ENCODE assay signal across 17 cellular contexts in the genomic region with DNA sequence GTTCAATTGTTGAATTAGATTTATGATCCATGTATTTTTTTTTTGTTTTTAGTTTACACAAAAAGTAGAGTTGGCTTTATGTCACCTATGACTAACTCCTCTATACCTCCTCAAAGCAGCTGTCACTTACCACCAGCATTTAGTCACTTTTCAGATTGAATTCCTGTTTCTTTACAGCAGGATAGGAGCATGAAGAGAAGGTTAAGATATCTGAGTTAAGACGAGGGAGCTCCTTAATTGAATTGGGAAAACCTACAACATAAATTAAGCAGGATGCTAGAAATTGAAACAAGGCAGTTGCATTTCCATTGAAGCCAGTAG.
DNase-seq lines count a peak whose midpoint lies in the region; ATAC-seq and TF ChIP-seq lines count a peak whose summit lies in the region.
"Had no signal": no experiment of that assay in that cellular context is flagged by ENCODE, and none has a peak within 500 bp of the region (broad histone marks: within the 10 kb centered on the region; RNA-seq: fewer than 3 reads in every experiment).

No MANE protein-coding gene starts in this region.

- H3K27ac Mint-ChIP-seq in activated naive CD4-positive, alpha-beta T cell treated with anti-CD3 and anti-CD28 coated beads, Interleukin-2, amount 10 ng/mL, durations not matched to agents 7 days and 5 days, result peak overlapping the region; percentile 55
- peak overlapping the region; percentile 87 for H3K27ac Mint-ChIP-seq in chondrocyte (ENCODE audit: unreplicated experiment)

- H3K4me3 Mint-ChIP-seq in activated naive CD4-positive, alpha-beta T cell treated with anti-CD3 and anti-CD28 coated beads, Interleukin-2, amount 10 ng/mL, durations not matched to agents 7 days and 5 days, result no peak overlapping the region
- H3K4me3 Mint-ChIP-seq in chondrocyte (ENCODE audit: unreplicated experiment), result peak overlapping the region; percentile 59

- no peak overlapping the region; the same call in 1 of the 2 replicates for H3K4me3 ChIP-seq in SJCRH30
- no peak overlapping the region for H3K4me3 ChIP-seq in smooth muscle cell
- H3K4me3 ChIP-seq in left ventricle myocardium inferior, result no peak overlapping the region
- no peak overlapping the region for H3K4me3 ChIP-seq in effector memory CD4-positive, alpha-beta T cell (ENCODE audit: insufficient read depth, low read depth, low read length, poor library complexity, severe bottlenecking)
- H3K4me3 ChIP-seq: left lung, prostate gland had no signal

- no peaks in the 10 kb centered on the region for H3K79me2 ChIP-seq in smooth muscle cell (ENCODE audit: low read depth)

- H3K27ac ChIP-seq in SJCRH30 (peak overlapping the region; percentile 26), smooth muscle cell (ENCODE audit: low read depth) (peak overlapping the region; percentile 71), left ventricle myocardium inferior (replicated peaks) (no peak overlapping the region)
- no peak overlapping the region for H3K27ac ChIP-seq in effector memory CD4-positive, alpha-beta T cell (ENCODE audit: insufficient read depth, low read length, poor library complexity, severe bottlenecking)
- H3K27ac ChIP-seq: breast epithelium, foreskin keratinocyte, left lung, prostate gland, RWPE1 had no signal

- H3K36me3 Mint-ChIP-seq in activated naive CD4-positive, alpha-beta T cell treated with anti-CD3 and anti-CD28 coated beads, Interleukin-2, amount 10 ng/mL, durations not matched to agents 7 days and 5 days, result peaks cover 10% of the 10 kb centered on the region
- no peaks in the 10 kb centered on the region for H3K36me3 Mint-ChIP-seq in chondrocyte (ENCODE audit: low read depth)

- no peaks in the 10 kb centered on the region for H3K36me3 ChIP-seq in SJCRH30
- H3K36me3 ChIP-seq in smooth muscle cell (ENCODE audit: low read depth), result no peaks in the 10 kb centered on the region
- no peaks in the 10 kb centered on the region for H3K36me3 ChIP-seq in left ventricle myocardium inferior
- no peaks in the 10 kb centered on the region for H3K36me3 ChIP-seq in effector memory CD4-positive, alpha-beta T cell (ENCODE audit: control insufficient read depth, insufficient read depth, low read length)
- H3K36me3 ChIP-seq: breast epithelium, left lung, prostate gland had no signal

- WGBS in smooth muscle cell (ENCODE audit: low lambda C conversion rate), result 67% methylated on average over 1 of the region's 1 CpG

- intact Hi-C loops in left ventricle myocardium inferior (cut with micrococcal nuclease), result no loop called here

- H3K27me3 ChIP-seq in SJCRH30 (no peaks in the 10 kb centered on the region), smooth muscle cell (ENCODE audit: low read depth) (no peaks in the 10 kb centered on the region), left ventricle myocardium inferior (ENCODE audit: low read depth) (no peaks in the 10 kb centered on the region)
- no peaks in the 10 kb centered on the region for H3K27me3 ChIP-seq in effector memory CD4-positive, alpha-beta T cell (replicated peaks; ENCODE audit: control insufficient read depth, insufficient read depth, low read length, poor library complexity, severe bottlenecking)
- H3K27me3 ChIP-seq: breast epithelium, foreskin keratinocyte, left lung had no signal

- CTCF ChIA-PET in activated naive CD4-positive, alpha-beta T cell treated with anti-CD3 and anti-CD28 coated beads, Interleukin-2, amount 10 ng/mL, durations not matched to agents 7 days and 5 days (lab: Charles Lee), result interaction anchor here (0.7 kb wide), 1 partner anchor 104 kb away, joined by 3 read pairs; no protein-coding TSS in a partner anchor

- H3K9me3 ChIP-seq in SJCRH30 (replicated peaks) (no peaks in the 10 kb centered on the region), smooth muscle cell (replicated peaks; ENCODE audit: low read depth) (no peaks in the 10 kb centered on the region), left ventricle myocardium inferior (replicated peaks) (no peaks in the 10 kb centered on the region)
- H3K9me3 ChIP-seq in effector memory CD4-positive, alpha-beta T cell (ENCODE audit: control insufficient read depth, low read length), result no peaks in the 10 kb centered on the region
- H3K9me3 ChIP-seq: breast epithelium, left lung, prostate gland had no signal

- no peak overlapping the region for H3K9ac ChIP-seq in smooth muscle cell (ENCODE audit: low read depth)

- H2AFZ ChIP-seq in smooth muscle cell (ENCODE audit: low read depth), result no peak overlapping the region

- H3K4me1 Mint-ChIP-seq in activated naive CD4-positive, alpha-beta T cell treated with anti-CD3 and anti-CD28 coated beads, Interleukin-2, amount 10 ng/mL, durations not matched to agents 7 days and 5 days, result peaks cover 19% of the 10 kb centered on the region
- peaks cover 34% of the 10 kb centered on the region for H3K4me1 Mint-ChIP-seq in chondrocyte (ENCODE audit: low read depth)

- H3K4me2 ChIP-seq in smooth muscle cell, result peak overlapping the region; percentile 46

- H3K4me1 ChIP-seq in SJCRH30 (peaks cover 17% of the 10 kb centered on the region), smooth muscle cell (ENCODE audit: low read depth) (peaks cover 21% of the 10 kb centered on the region), left ventricle myocardium inferior (peaks cover 51% of the 10 kb centered on the region)
- peaks cover 4% of the 10 kb centered on the region for H3K4me1 ChIP-seq in effector memory CD4-positive, alpha-beta T cell (ENCODE audit: control insufficient read depth, insufficient read depth, low read length, poor library complexity, severe bottlenecking)
- H3K4me1 ChIP-seq: breast epithelium, left lung, prostate gland had no signal

- no peaks in the 10 kb centered on the region for H3F3A ChIP-seq in smooth muscle cell (ENCODE audit: low read depth)

- peaks cover 13% of the 10 kb centered on the region for H4K20me1 ChIP-seq in smooth muscle cell (ENCODE audit: low read depth)

- H3K27me3 Mint-ChIP-seq in activated naive CD4-positive, alpha-beta T cell treated with anti-CD3 and anti-CD28 coated beads, Interleukin-2, amount 10 ng/mL, durations not matched to agents 7 days and 5 days, result no peaks in the 10 kb centered on the region
- no peaks in the 10 kb centered on the region for H3K27me3 Mint-ChIP-seq in chondrocyte (ENCODE audit: low read depth)

- DNase-seq in activated naive CD4-positive, alpha-beta T cell treated with anti-CD3 and anti-CD28 coated beads, Interleukin-2, amount 10 ng/mL, durations not matched to agents 7 days and 5 days, result no peak
- no peak for DNase-seq in activated naive CD4-positive, alpha-beta T cell treated with anti-CD3 and anti-CD28 coated beads, Interleukin-2, amount 50 U/mL, for 16 hours
- DNase-seq in SJCRH30 (no peak), chondrocyte (ENCODE audit: low spot score) (no peak), smooth muscle cell (lab: John Stamatoyannopoulos, UW; ENCODE audit: unreplicated experiment) (no peak), left ventricle myocardium inferior (no peak), omental fat pad (ENCODE audit: low spot score) (no peak)
- DNase-seq in effector memory CD4-positive, alpha-beta T cell, result no peak
- DNase-seq: effector CD8-positive, alpha-beta T cell; foreskin keratinocyte; KBM-7; left lung; NCI-H1092; stimulated activated CD4-positive, alpha-beta T cell treated with anti-CD3 and anti-CD28 coated beads, Interleukin-15, amount 100 ng/mL, for 24 hours had no signal

- TF ChIP-seq CTCF in chondrocyte (IDR thresholded peaks at IDR 0.05) (no peak), smooth muscle cell (IDR thresholded peaks at IDR 0.05; ENCODE audit: borderline replicate concordance, insufficient read depth, poor library complexity, severe bottlenecking) (no peak), left ventricle myocardium inferior (IDR thresholded peaks at IDR 0.05; ENCODE audit: borderline replicate concordance) (no peak), omental fat pad (IDR thresholded peaks at IDR 0.05) (no peak)

- ATAC-seq in omental fat pad (ENCODE audit: low FRiP score), result no peak
- ATAC-seq: left lung had no signal

- no peaks in the 10 kb centered on the region for H3K9me3 Mint-ChIP-seq in activated naive CD4-positive, alpha-beta T cell treated with anti-CD3 and anti-CD28 coated beads, Interleukin-2, amount 10 ng/mL, durations not matched to agents 7 days and 5 days
- H3K9me3 Mint-ChIP-seq in chondrocyte (ENCODE audit: low read depth), result no peaks in the 10 kb centered on the region

Comparison
In these comparisons a context has a peak if more than half of its experiments do, and no peak if none do; other contexts are left out.
1. H3K27ac ChIP-seq: peak in SJCRH30 (single experiment) and smooth muscle cell (single experiment); none in left ventricle myocardium inferior (single experiment) and effector memory CD4-positive, alpha-beta T cell (single experiment).